In genomic region chr2:102591646-102592045, GRCh38 we compare ENCODE assay signal across 21 cellular contexts. TPM values are rescaled to one million over a fixed set of nuclear protein-coding genes. Genes with fewer than 3 reads are reported as not detected.
"Had no signal": no experiment of that assay in that cellular context is flagged by ENCODE, and none has a peak within 500 bp of the region (broad histone marks: within the 10 kb centered on the region; RNA-seq: fewer than 3 reads in every experiment).

No MANE protein-coding gene starts in this region.

- H3K4me1 Mint-ChIP-seq: naive thymus-derived CD4-positive, alpha-beta T cell; stimulated activated memory B cell treated with anti-CD40 and anti-IgM and Interleukin-4, amounts not matched to agents 10 μg/mL and 1 μg/mL and 100 μg/mL, for 72 hours had no signal

- ATAC-seq: activated naive CD4-positive, alpha-beta T cell treated with anti-CD3 and anti-CD28 coated beads, Interleukin-2, amount 50 U/mL, for 72 hours; naive thymus-derived CD4-positive, alpha-beta T cell; stimulated activated memory B cell treated with anti-CD40 and anti-IgM and Interleukin-4, amounts not matched to agents 10 μg/mL and 1 μg/mL and 100 μg/mL, for 72 hours had no signal

- H3K4me3 ChIP-seq: lung, prostate gland, right lobe of liver, spleen, tibial nerve had no signal

- H3K27ac Mint-ChIP-seq: activated naive CD4-positive, alpha-beta T cell treated with anti-CD3 and anti-CD28 coated beads, Interleukin-2, amount 50 U/mL, for 72 hours; activated T-cell treated with anti-CD3 and anti-CD28 coated beads, Interleukin-2, amount 50 U/mL, for 24 hours; dendritic cell treated with granulocyte-macrophage colony-stimulating factor and Interleukin-4, amounts not matched to agents 40 ng/mL and 50 ng/mL, for 4 days; naive thymus-derived CD4-positive, alpha-beta T cell; stimulated activated memory B cell treated with anti-CD40 and anti-IgM and Interleukin-4, amounts not matched to agents 10 μg/mL and 1 μg/mL and 100 μg/mL, for 72 hours had no signal

- H3K27me3 ChIP-seq: brain microvascular endothelial cell, right lobe of liver, spleen, tibial nerve had no signal

- H3K4me3 Mint-ChIP-seq: activated T-cell treated with anti-CD3 and anti-CD28 coated beads, Interleukin-2, amount 50 U/mL, for 24 hours; dendritic cell treated with granulocyte-macrophage colony-stimulating factor and Interleukin-4, amounts not matched to agents 40 ng/mL and 50 ng/mL, for 4 days; naive thymus-derived CD4-positive, alpha-beta T cell; stimulated activated memory B cell treated with anti-CD40 and anti-IgM and Interleukin-4, amounts not matched to agents 10 μg/mL and 1 μg/mL and 100 μg/mL, for 72 hours had no signal

- H3K9me3 ChIP-seq: prostate gland, right lobe of liver, spleen, tibial nerve had no signal

- H3K36me3 Mint-ChIP-seq: activated naive CD4-positive, alpha-beta T cell treated with anti-CD3 and anti-CD28 coated beads, Interleukin-2, amount 50 U/mL, for 72 hours; naive thymus-derived CD4-positive, alpha-beta T cell; stimulated activated memory B cell treated with anti-CD40 and anti-IgM and Interleukin-4, amounts not matched to agents 10 μg/mL and 1 μg/mL and 100 μg/mL, for 72 hours had no signal

- H3K27ac ChIP-seq: brain microvascular endothelial cell, prostate gland, right lobe of liver, spleen, tibial nerve had no signal

- H3K4me1 ChIP-seq: prostate gland, right lobe of liver, spleen, tibial nerve had no signal

- H3K36me3 ChIP-seq: brain microvascular endothelial cell, prostate gland, right lobe of liver, spleen, tibial nerve had no signal

- DNase-seq: activated CD4-positive, alpha-beta T cell treated with anti-CD3 and anti-CD28 coated beads, Interleukin-2, amount 50 U/mL, for 1 hour; activated CD4-positive, CD25-positive, alpha-beta regulatory T cell; activated effector memory CD4-positive, alpha-beta T cell treated with Interleukin-2 at 50 U/mL for 16 hours; activated T-cell treated with anti-CD3 and anti-CD28 coated beads, Interleukin-2, amount 50 U/mL, for 24 hours; amygdala; brain microvascular endothelial cell; hypothalamus; kidney glomerular epithelial cell; midbrain; naive thymus-derived CD4-positive, alpha-beta T cell; right lobe of liver; spleen; stimulated activated CD4-positive, alpha-beta T cell treated with anti-CD3 and anti-CD28 coated beads, Interleukin-1b, Interleukin-23, amount 100 ng/mL, for 48 hours had no signal

- H3K9me3 Mint-ChIP-seq: activated naive CD4-positive, alpha-beta T cell treated with anti-CD3 and anti-CD28 coated beads, Interleukin-2, amount 50 U/mL, for 72 hours; activated T-cell treated with anti-CD3 and anti-CD28 coated beads, Interleukin-2, amount 50 U/mL, for 24 hours; dendritic cell treated with granulocyte-macrophage colony-stimulating factor and Interleukin-4, amounts not matched to agents 40 ng/mL and 50 ng/mL, for 4 days; naive thymus-derived CD4-positive, alpha-beta T cell; stimulated activated memory B cell treated with anti-CD40 and anti-IgM and Interleukin-4, amounts not matched to agents 10 μg/mL and 1 μg/mL and 100 μg/mL, for 72 hours had no signal

RNA-seq across cellular contexts. Expression of gene SLC9A2, which starts 27.7 kb away (rescaled TPM):
- total RNA-seq: activated CD8-positive, alpha-beta memory T cell treated with anti-CD3 and anti-CD28 coated beads for 36 hours; naive thymus-derived CD4-positive, alpha-beta T cell; T-helper 1 cell treated with Interleukin-12 subunit alpha and Interleukin-12 subunit beta and Interleukin-4 antibody, amounts not matched to agents 30 ng/mL and 1 ng/mL, for 36 hours had no signal
